ENCODE assay signal across 1 cellular context in the genomic region with DNA sequence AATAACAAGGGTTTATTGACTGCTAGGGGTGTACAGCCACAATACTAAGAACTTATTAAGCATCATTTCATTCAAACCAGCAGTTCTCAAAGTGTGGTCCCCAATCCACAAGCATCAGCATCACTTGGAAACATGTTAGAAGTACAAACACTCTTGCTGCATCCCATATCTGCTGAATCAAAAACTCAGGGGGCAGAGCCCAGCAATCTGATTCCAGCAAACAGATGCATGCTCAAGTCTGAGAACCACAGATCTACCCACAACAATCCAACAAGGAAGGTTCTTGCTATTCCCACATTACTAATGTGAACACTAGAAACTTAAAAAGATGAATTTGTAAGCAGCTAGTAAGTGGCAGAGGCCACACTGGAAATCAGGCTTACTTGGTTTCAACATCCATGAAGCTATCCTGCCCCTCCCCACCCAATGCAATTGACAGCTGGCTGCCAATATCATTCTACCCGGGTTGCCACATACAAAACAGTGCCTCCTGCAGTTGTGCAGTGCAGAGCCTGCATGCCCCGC.
TF ChIP-seq lines count a peak whose summit lies in the region.

No MANE protein-coding gene starts in this region.

TF ChIP-seq in GM12891, 5 proteins besides CTCF, POLR2A, EP300 and RAD21:
- TF ChIP-seq SPI1 (IDR thresholded peaks at IDR 0.05; ENCODE audit: low read depth, low read length) (no peak), PAX5 (IDR thresholded peaks at IDR 0.05; ENCODE audit: insufficient read depth, low read length, severe bottlenecking) (no peak), POLR2AphosphoS5 (IDR thresholded peaks at IDR 0.05; ENCODE audit: low read depth, low read length) (no peak), TAF1 (IDR thresholded peaks at IDR 0.05; ENCODE audit: low read depth, low read length) (no peak), POU2F2 (IDR thresholded peaks at IDR 0.05; ENCODE audit: low read depth, low read length) (no peak)
